28 cellular contexts compared by ENCODE assay signal in the genomic region with DNA sequence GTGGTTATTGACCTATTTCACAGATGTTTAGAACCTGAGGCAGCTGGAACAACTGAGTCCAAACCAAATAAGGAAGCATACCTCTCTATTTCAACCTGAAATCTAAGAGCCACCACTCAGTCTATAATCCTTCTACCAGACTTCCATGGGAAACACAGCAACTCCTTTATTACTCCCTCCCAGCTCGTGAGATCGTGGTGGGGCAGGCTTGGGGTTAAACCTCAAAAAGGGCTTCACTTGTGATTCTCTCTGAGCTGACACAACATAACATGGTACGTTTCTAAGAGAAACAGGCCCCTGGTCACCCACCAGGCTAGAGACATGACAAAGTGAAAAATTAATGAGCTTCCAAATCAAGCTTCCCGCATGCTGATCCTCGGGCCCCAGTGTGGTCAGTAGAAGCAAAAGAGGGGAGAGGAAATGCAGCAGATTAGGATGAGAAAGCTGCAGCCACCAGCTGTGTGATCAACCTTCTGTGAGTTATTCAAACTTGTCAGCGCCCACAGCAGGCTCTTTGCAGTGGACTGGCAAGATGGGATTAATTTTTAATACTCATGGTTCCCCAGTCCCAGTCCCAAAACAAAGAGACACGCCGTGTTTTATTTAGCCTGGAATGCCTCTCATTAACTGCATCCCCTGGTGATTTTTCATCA. TPM values are rescaled to one million over a fixed set of nuclear protein-coding genes. Genes with fewer than 3 reads are reported as not detected.
A peak's percentile ranks its signal among the peaks of the same experiment; 100 is the strongest.
DNase-seq lines count a peak whose midpoint lies in the region; ATAC-seq, FAIRE-seq and TF ChIP-seq lines count a peak whose summit lies in the region.
"Had no signal": no experiment of that assay in that cellular context is flagged by ENCODE, and none has a peak within 500 bp of the region (broad histone marks: within the 10 kb centered on the region; RNA-seq: fewer than 3 reads in every experiment).

No MANE protein-coding gene starts in this region.

- H3K27ac ChIP-seq in H1 (ENCODE audit: low read depth, low read length) (no peak overlapping the region), mesodermal cell (ENCODE audit: low read depth, low read length, severe bottlenecking) (peak overlapping the region; percentile 10)
- H3K27ac ChIP-seq: 22Rv1, adrenal gland, left ventricle myocardium inferior had no signal

- no peak overlapping the region for H3K4ac ChIP-seq in H1 (replicated peaks; ENCODE audit: insufficient read length, low read depth, low read length)

- no peak overlapping the region for H2BK15ac ChIP-seq in H1 (ENCODE audit: low read length)

- H3K27me3 ChIP-seq in H1 (replicated peaks in 1 of 4; ENCODE audit: control insufficient read depth in 3 of 4, extremely low read depth in 1 of 4, insufficient read depth in 3 of 4, low read length in 3 of 4): no peaks in the 10 kb centered on the region; a peak in 1 of 7 replicates
- peaks cover 8% of the 10 kb centered on the region for H3K27me3 ChIP-seq in BE2C
- H3K27me3 ChIP-seq: adrenal gland had no signal

- no peak overlapping the region for H4K8ac ChIP-seq in H1 (ENCODE audit: extremely low read depth, insufficient read depth, low read length)

- no peaks in the 10 kb centered on the region for H4K20me1 ChIP-seq in H1 (replicated peaks in 1 of 2; ENCODE audit: control insufficient read depth in 1 of 2, insufficient read depth in 2 of 2, low read length in 2 of 2)

- no peak overlapping the region for H3K4me3 Mint-ChIP-seq in glutamatergic neuron (ENCODE audit: unreplicated experiment)
- H3K4me3 Mint-ChIP-seq: activated naive CD4-positive, alpha-beta T cell treated with anti-CD3 and anti-CD28 coated beads, Interleukin-2, amount 10 ng/mL, durations not matched to agents 7 days and 5 days; activated T-helper 17 cell treated with anti-CD3 and anti-CD28 coated beads, Interleukin-2, amount 50 U/mL, for 72 hours; CD4-positive, CD25-positive, alpha-beta regulatory T cell; naive B cell; stimulated activated effector memory CD8-positive, alpha-beta T cell treated with anti-CD3 and anti-CD28 coated beads, Interleukin-12 subunit alpha, Interleukin-12 subunit beta, amount 100 ng/mL, for 72 hours had no signal

- WGBS in H1 (ENCODE audit: extremely low coverage in 1 of 2, insufficient coverage in 1 of 2, insufficient read length in 1 of 2, insufficient replicate concordance in 2 of 2, low coverage in 1 of 2, low lambda C conversion rate in 2 of 2, missing lambda C conversion rate in 1 of 2), 2 experiments: 60% methylated on average over 8 of the region's 8 CpGs; no CpG with 5 or more reads in 1 of the 2 experiments
- WGBS in mesodermal cell (ENCODE audit: insufficient coverage in 2 of 2), 2 experiments: 57 to 75% methylated on average over 6 to 8 of the region's 8 CpGs

- POLR2A ChIA-PET in H1 (lab: Charles Lee; ENCODE audit: partially characterized antibody): interaction anchor here (0.9 to 1.2 kb wide), 2 partner anchors 9 to 183 kb away, joined by 3 to 4 read pairs; no protein-coding TSS in a partner anchor

- no peak overlapping the region for H3K56ac ChIP-seq in H1 (replicated peaks; ENCODE audit: insufficient read length, low read depth, low read length)

- H3K4me1 Mint-ChIP-seq in glutamatergic neuron (ENCODE audit: low read depth, unreplicated experiment): no peaks in the 10 kb centered on the region
- H3K4me1 Mint-ChIP-seq: activated naive CD4-positive, alpha-beta T cell treated with anti-CD3 and anti-CD28 coated beads, Interleukin-2, amount 10 ng/mL, durations not matched to agents 7 days and 5 days; activated T-helper 17 cell treated with anti-CD3 and anti-CD28 coated beads, Interleukin-2, amount 50 U/mL, for 72 hours; CD4-positive, CD25-positive, alpha-beta regulatory T cell; naive B cell; stimulated activated effector memory CD8-positive, alpha-beta T cell treated with anti-CD3 and anti-CD28 coated beads, Interleukin-12 subunit alpha, Interleukin-12 subunit beta, amount 100 ng/mL, for 72 hours had no signal

- H3K36me3 ChIP-seq in H1 (ENCODE audit: control insufficient read depth in 2 of 4, insufficient read depth in 4 of 4, low read length in 3 of 4) (no peaks in the 10 kb centered on the region; a peak in 1 of 8 replicates), mesodermal cell (ENCODE audit: control insufficient read depth, insufficient read depth, low read length) (no peaks in the 10 kb centered on the region), BE2C (no peaks in the 10 kb centered on the region)
- H3K36me3 ChIP-seq: adrenal gland, left ventricle myocardium inferior had no signal

- no peaks in the 10 kb centered on the region for H3K79me2 ChIP-seq in H1 (ENCODE audit: control insufficient read depth in 1 of 2, insufficient read depth in 2 of 2, low read length in 2 of 2)

- H2BK12ac ChIP-seq in H1 (ENCODE audit: low read depth, low read length): no peak overlapping the region

- H4K91ac ChIP-seq in H1 (replicated peaks; ENCODE audit: insufficient read length, low read length): peak overlapping the region; percentile 56

- H3K14ac ChIP-seq in H1 (ENCODE audit: insufficient read length): no peak overlapping the region

- peak overlapping the region in 1 of 4 experiments; percentile 7; a peak in 1 of 8 replicates for H3K4me3 ChIP-seq in H1 (ENCODE audit: extremely low read depth in 1 of 4, insufficient read depth in 2 of 4, low read depth in 3 of 4, low read length in 4 of 4)
- no peak overlapping the region for H3K4me3 ChIP-seq in mesodermal cell (ENCODE audit: extremely low read depth, insufficient read depth, low read length, poor library complexity, severe bottlenecking)
- H3K4me3 ChIP-seq in BE2C (ENCODE audit: low read depth, low read length): no peak overlapping the region
- H3K4me3 ChIP-seq: adrenal gland, K562, left ventricle myocardium inferior had no signal

- CTCF ChIA-PET in H1 (lab: Charles Lee; ENCODE audit: partially characterized antibody): interaction anchor here (0.7 to 4.0 kb wide), 10 partner anchors 8 to 185 kb away, joined by 3 to 17 read pairs (median 4); partner anchors contain the start of gene PKHD1

- no peak overlapping the region for H4K5ac ChIP-seq in H1 (ENCODE audit: insufficient read length, low read depth, low read length)

- no peak overlapping the region for H2AK5ac ChIP-seq in H1 (ENCODE audit: low read depth, low read length)

- H3K4me1 ChIP-seq in H1 (replicated peaks in 1 of 4; ENCODE audit: control insufficient read depth in 3 of 4, insufficient read depth in 4 of 4, low read length in 3 of 4) (peaks cover 2 to 17% (median 14%) of the 10 kb centered on the region in 4 experiments; a peak in 5 of 7 replicates), mesodermal cell (ENCODE audit: control insufficient read depth, insufficient read depth, low read length, poor library complexity, severe bottlenecking) (no peaks in the 10 kb centered on the region), BE2C (no peaks in the 10 kb centered on the region)
- H3K4me1 ChIP-seq: adrenal gland, left ventricle myocardium inferior had no signal

- H3K36me3 Mint-ChIP-seq in glutamatergic neuron (ENCODE audit: unreplicated experiment): no peaks in the 10 kb centered on the region
- H3K36me3 Mint-ChIP-seq: activated naive CD4-positive, alpha-beta T cell treated with anti-CD3 and anti-CD28 coated beads, Interleukin-2, amount 10 ng/mL, durations not matched to agents 7 days and 5 days; CD4-positive, CD25-positive, alpha-beta regulatory T cell; naive B cell; stimulated activated effector memory CD8-positive, alpha-beta T cell treated with anti-CD3 and anti-CD28 coated beads, Interleukin-12 subunit alpha, Interleukin-12 subunit beta, amount 100 ng/mL, for 72 hours had no signal

- H3K9me3 Mint-ChIP-seq in glutamatergic neuron (ENCODE audit: unreplicated experiment): no peaks in the 10 kb centered on the region
- H3K9me3 Mint-ChIP-seq: activated naive CD4-positive, alpha-beta T cell treated with anti-CD3 and anti-CD28 coated beads, Interleukin-2, amount 10 ng/mL, durations not matched to agents 7 days and 5 days; activated T-helper 17 cell treated with anti-CD3 and anti-CD28 coated beads, Interleukin-2, amount 50 U/mL, for 72 hours; CD4-positive, CD25-positive, alpha-beta regulatory T cell; naive B cell; stimulated activated effector memory CD8-positive, alpha-beta T cell treated with anti-CD3 and anti-CD28 coated beads, Interleukin-12 subunit alpha, Interleukin-12 subunit beta, amount 100 ng/mL, for 72 hours had no signal

- no peak for FAIRE-seq in H1 (lab: Jason Lieb, UNC)
- FAIRE-seq: K562 had no signal

- peak overlapping the region; percentile 5; the same call in 1 of the 2 replicates for H3K18ac ChIP-seq in H1 (ENCODE audit: extremely low read depth, low read length)

- no peak for TF ChIP-seq POLR2A in H1 (IDR thresholded peaks at IDR 0.05; ENCODE audit: control extremely low read depth in 1 of 2, low read depth in 2 of 2, low read length in 2 of 2)

- peak overlapping the region; percentile 30; the same call in 1 of the 2 replicates for H2BK5ac ChIP-seq in H1 (ENCODE audit: low read depth, low read length)

- no peak overlapping the region for H3K9ac ChIP-seq in H1 (replicated peaks in 1 of 4; ENCODE audit: extremely low read depth in 1 of 4, low read depth in 3 of 4, low read length in 3 of 4)

- no peak for TF ChIP-seq RAD21 in H1 (IDR thresholded peaks at IDR 0.05 in 1 of 2, conservative IDR thresholded peaks at IDR 0.05 in 1 of 2; ENCODE audit: low read depth in 2 of 2, low read length in 2 of 2)

- no peaks in the 10 kb centered on the region for H3K9me3 ChIP-seq in H1 (ENCODE audit: insufficient read depth in 2 of 2, low read depth in 1 of 2, low read length in 1 of 2)
- H3K9me3 ChIP-seq in mesodermal cell (ENCODE audit: control insufficient read depth, low read length): no peaks in the 10 kb centered on the region
- H3K9me3 ChIP-seq in BE2C: no peaks in the 10 kb centered on the region
- H3K9me3 ChIP-seq: adrenal gland, left ventricle myocardium inferior had no signal

- peak; percentile 63 for DNase-seq in NCI-H82 (lab: John Stamatoyannopoulos, UW)
- DNase-seq in NCI-H82 treated with DMSO at 0.1 percent for 48 hours (lab: John Stamatoyannopoulos, UW; ENCODE audit: unreplicated experiment): no peak
- DNase-seq in H1 (ENCODE audit: low read depth in 1 of 2, low spot score in 2 of 2): no peak
- DNase-seq in glutamatergic neuron: no peak
- DNase-seq in BE2C: no peak
- DNase-seq in C1 segment of cervical spinal cord (lab: John Stamatoyannopoulos, UW): no peak
- DNase-seq: activated CD4-positive, alpha-beta T cell treated with anti-CD3 and anti-CD28 coated beads for 4 hours; activated naive CD4-positive, alpha-beta T cell treated with anti-CD3 and anti-CD28 coated beads, Interleukin-2, amount 10 ng/mL, durations not matched to agents 7 days and 5 days; adrenal gland; CD4-positive, CD25-positive, alpha-beta regulatory T cell; hypothalamus; left ventricle myocardium inferior; naive B cell; NCI-H1105 treated with DMSO at 0.1 percent for 48 hours; NCI-H1930; PC-3; trophoblast cell had no signal

- H2BK120ac ChIP-seq in H1 (replicated peaks; ENCODE audit: low read depth, low read length): peak overlapping the region; percentile 19

- H2BK20ac ChIP-seq in H1 (ENCODE audit: low read length): no peak overlapping the region; the same call in 1 of the 2 replicates

- TF ChIP-seq CTCF in H1 (IDR thresholded peaks at IDR 0.05; ENCODE audit: control extremely low read depth in 1 of 3, insufficient read depth in 1 of 3, low read depth in 1 of 3, low read length in 3 of 3) (no peak), glutamatergic neuron (IDR thresholded peaks at IDR 0.05; ENCODE audit: partially characterized antibody, unreplicated experiment) (no peak), BE2C (IDR thresholded peaks at IDR 0.05; ENCODE audit: low read depth, low read length) (no peak)

- no peak overlapping the region for H2AFZ ChIP-seq in H1 (ENCODE audit: low read length)

- H3K23me2 ChIP-seq in H1 (ENCODE audit: low read depth, low read length): peaks cover 6% of the 10 kb centered on the region; the same call in 1 of the 2 replicates

- H3K27me3 Mint-ChIP-seq in glutamatergic neuron (ENCODE audit: unreplicated experiment): no peaks in the 10 kb centered on the region
- H3K27me3 Mint-ChIP-seq: naive B cell, progenitor cell of endocrine pancreas had no signal

- no peaks in the 10 kb centered on the region for H3K79me1 ChIP-seq in H1 (ENCODE audit: low read depth, low read length)

- H3K23ac ChIP-seq in H1 (ENCODE audit: insufficient read length): no peak overlapping the region

- ATAC-seq in GM18511 (IDR thresholded peaks at IDR 0.05; ENCODE audit: unreplicated experiment): no peak
- ATAC-seq: activated T-helper 17 cell treated with anti-CD3 and anti-CD28 coated beads, Interleukin-2, amount 50 U/mL, for 72 hours; K562; PC-3; Right ventricle myocardium inferior; stimulated activated effector memory CD8-positive, alpha-beta T cell treated with anti-CD3 and anti-CD28 coated beads, Interleukin-12 subunit alpha, Interleukin-12 subunit beta, amount 100 ng/mL, for 72 hours had no signal

- H3K4me2 ChIP-seq in H1 (ENCODE audit: insufficient read depth in 1 of 2, low read depth in 2 of 2, low read length in 2 of 2): peak overlapping the region in 1 of 2 experiments; percentile 76; a peak in 2 of 4 replicates

- H3K27ac Mint-ChIP-seq in glutamatergic neuron (ENCODE audit: unreplicated experiment): no peak overlapping the region
- H3K27ac Mint-ChIP-seq: activated naive CD4-positive, alpha-beta T cell treated with anti-CD3 and anti-CD28 coated beads, Interleukin-2, amount 10 ng/mL, durations not matched to agents 7 days and 5 days; activated T-helper 17 cell treated with anti-CD3 and anti-CD28 coated beads, Interleukin-2, amount 50 U/mL, for 72 hours; naive B cell; progenitor cell of endocrine pancreas; stimulated activated effector memory CD8-positive, alpha-beta T cell treated with anti-CD3 and anti-CD28 coated beads, Interleukin-12 subunit alpha, Interleukin-12 subunit beta, amount 100 ng/mL, for 72 hours had no signal

- TF ChIP-seq EP300 in H1 (IDR thresholded peaks at IDR 0.05; ENCODE audit: borderline replicate concordance in 1 of 2, low read depth in 2 of 2, low read length in 2 of 2): no peak

RNA-seq across cellular contexts. Expression of gene PKHD1, which starts 9.3 kb away (rescaled TPM):
- total RNA-seq in H1 (2021; fragmentation: NEBNext Ultra II Directional; extraction: Animal tissue kit (Norgen Biotek cat#: 25700)): 0.09 and 0.11 TPM in 2 replicates
- 0.03 and 0.06 TPM in 2 replicates for polyA plus RNA-seq in H1 (2011; rRNA removed)
- polyA plus RNA-seq in H1 (2011; cell fraction: cytosol; rRNA removed): 0.03 TPM
- 0.09 TPM for polyA plus RNA-seq in H1 (2011; cell fraction: nucleus; rRNA removed)
- polyA plus RNA-seq in H1 (2012, experiment 1 of 2): 0.03 to 0.05 TPM (median 0.03 TPM) in 4 replicates
- not detected for polyA plus RNA-seq in H1 (2012, experiment 2 of 2)
- 0.02 TPM for polyA plus RNA-seq in H1 (2013, experiment 1 of 2)
- polyA plus RNA-seq in H1 (2013, experiment 2 of 2): 0.04 TPM
- 0.44 and 0.63 TPM in 2 replicates for polyA minus RNA-seq in H1 (2011; rRNA and poly(A)+ RNA removed)
- polyA minus RNA-seq in H1 (2011; cell fraction: cytosol; rRNA and poly(A)+ RNA removed): 0.07 TPM
- polyA minus RNA-seq in H1 (2011; cell fraction: nucleus; rRNA and poly(A)+ RNA removed): 0.80 TPM
- under 0.01 TPM for polyA plus RNA-seq in mesodermal cell (2013, experiment 1 of 2)
- polyA plus RNA-seq in mesodermal cell (2013, experiment 2 of 2): under 0.01 TPM
- total RNA-seq in glutamatergic neuron (ENCODE audit: unreplicated experiment): 0.02 TPM
- 0.22 TPM for polyA plus RNA-seq in BE2C (2012; ENCODE audit: insufficient read depth, insufficient read length, low read depth)
- total RNA-seq: left ventricle myocardium inferior; MCF 10A; mesenteric fat pad; Right ventricle myocardium inferior; T-helper 2 cell treated with Interferon-gamma antibody and Interleukin-4, amounts not matched to agents 100 ng/mL and 5 ng/mL, for 36 hours had no signal
- polyA plus RNA-seq: CD4-positive, CD25-positive, alpha-beta regulatory T cell had no signal
